23 cellular contexts compared by ENCODE assay signal in genomic region chr14:64792871-64793560, GRCh38.
A peak's percentile ranks its signal among the peaks of the same experiment; 100 is the strongest.
DNase-seq lines count a peak whose midpoint lies in the region; ATAC-seq, FAIRE-seq and TF ChIP-seq lines count a peak whose summit lies in the region.
"Had no signal": no experiment of that assay in that cellular context is flagged by ENCODE, and none has a peak within 500 bp of the region (broad histone marks: within the 10 kb centered on the region; RNA-seq: fewer than 3 reads in every experiment).

No MANE protein-coding gene starts in this region.

- H3K79me2 ChIP-seq in OCI-LY3 (ENCODE audit: low read length) (no peaks in the 10 kb centered on the region), K562 (ENCODE audit: control insufficient read depth, insufficient read depth, low read length) (no peaks in the 10 kb centered on the region), H1 (ENCODE audit: control insufficient read depth in 1 of 2, insufficient read depth in 2 of 2, low read length in 2 of 2) (no peaks in the 10 kb centered on the region)

- intact Hi-C loops in K562 (cut with micrococcal nuclease), result no loop called here
- intact Hi-C loops in upper lobe of right lung (cut with DNase I), result no loop called here

- H2AFZ ChIP-seq in OCI-LY3 (ENCODE audit: low read depth, low read length) (0 out of 2 replicates have a peak overlapping the region, but pooled peaks have one; percentile 18), K562 (ENCODE audit: low read depth, low read length) (no peak overlapping the region), H1 (ENCODE audit: low read length) (no peak overlapping the region)
- H2AFZ ChIP-seq: GM23248 had no signal

- H3K56ac ChIP-seq in H1 (replicated peaks; ENCODE audit: insufficient read length, low read depth, low read length), result no peak overlapping the region

- no peak for ATAC-seq in K562
- ATAC-seq in upper lobe of right lung, result no peak
- ATAC-seq in HG03571 (IDR thresholded peaks at IDR 0.05; ENCODE audit: unreplicated experiment), result no peak
- ATAC-seq: A549, HCT116 had no signal

- POLR2A ChIA-PET in K562 (lab: Yijun Ruan, JAX) (interaction anchor here (0.7 kb wide), 1 partner anchor 29 kb away, joined by 3 read pairs; no protein-coding TSS in a partner anchor), H1 (lab: Charles Lee; ENCODE audit: partially characterized antibody) (no interaction called here)

- CTCF ChIA-PET in K562 (lab: Yijun Ruan, JAX; ENCODE audit: low intra/inter-chr PET ratio) (no interaction called here), H1 (lab: Charles Lee; ENCODE audit: partially characterized antibody) (interaction anchor here (0.7 to 13.2 kb wide), 13 partner anchors 8 to 111 kb away, joined by 3 to 323 read pairs (median 4); no protein-coding TSS in a partner anchor)

- peaks cover 24% of the 10 kb centered on the region for H3K4me1 ChIP-seq in OCI-LY3 (ENCODE audit: low read length)
- no peaks in the 10 kb centered on the region for H3K4me1 ChIP-seq in K562 (replicated peaks in 1 of 2; ENCODE audit: control insufficient read depth in 2 of 2, insufficient read depth in 2 of 2, low read length in 2 of 2)
- peaks cover 0 to 10% (median 1%) of the 10 kb centered on the region in 4 experiments; a peak in 1 of 7 replicates for H3K4me1 ChIP-seq in H1 (replicated peaks in 1 of 4; ENCODE audit: control insufficient read depth in 3 of 4, insufficient read depth in 4 of 4, low read length in 3 of 4)
- H3K4me1 ChIP-seq in upper lobe of right lung, result no peaks in the 10 kb centered on the region
- H3K4me1 ChIP-seq: BLaER1 treated with 17β-estradiol and CSF1 and Interleukin-3, amounts not matched to agents 10 nM and 100 nM had no signal

- no peak overlapping the region for H3K14ac ChIP-seq in H1 (ENCODE audit: insufficient read length)

- no peak for TF ChIP-seq POLR2A in K562 (conservative IDR thresholded peaks at IDR 0.05)
- TF ChIP-seq POLR2A in H1 (IDR thresholded peaks at IDR 0.05; ENCODE audit: control extremely low read depth in 1 of 2, low read depth in 2 of 2, low read length in 2 of 2), result no peak

- no peak overlapping the region; the same call in 1 of the 2 replicates for H3K4me2 ChIP-seq in OCI-LY3 (ENCODE audit: low read length)
- H3K4me2 ChIP-seq in K562 (ENCODE audit: insufficient read depth, low read length), result no peak overlapping the region
- no peak overlapping the region for H3K4me2 ChIP-seq in H1 (ENCODE audit: insufficient read depth in 1 of 2, low read depth in 2 of 2, low read length in 2 of 2)
- H3K4me2 ChIP-seq: A549; BLaER1 treated with 17β-estradiol and CSF1 and Interleukin-3, amounts not matched to agents 10 nM and 100 nM had no signal

- H3K9me3 ChIP-seq in OCI-LY3 (ENCODE audit: insufficient read depth, low read length) (no peaks in the 10 kb centered on the region), K562 (replicated peaks; ENCODE audit: control insufficient read depth, insufficient read depth, low read depth, low read length) (no peaks in the 10 kb centered on the region), H1 (ENCODE audit: insufficient read depth in 2 of 2, low read depth in 1 of 2, low read length in 1 of 2) (no peaks in the 10 kb centered on the region; a peak in 1 of 4 replicates), upper lobe of right lung (no peaks in the 10 kb centered on the region)
- H3K9me3 ChIP-seq: A549; BE2C; BLaER1 treated with 17β-estradiol and CSF1 and Interleukin-3, amounts not matched to agents 10 nM and 100 nM had no signal

- H3K4me3 ChIP-seq in OCI-LY3 (ENCODE audit: low read length) (no peak overlapping the region), K562 (no peak overlapping the region), H1 (ENCODE audit: extremely low read depth in 1 of 4, insufficient read depth in 2 of 4, low read depth in 3 of 4, low read length in 4 of 4) (no peak overlapping the region), upper lobe of right lung (no peak overlapping the region)
- H3K4me3 ChIP-seq: A549; BLaER1 treated with 17β-estradiol and CSF1 and Interleukin-3, amounts not matched to agents 10 nM and 100 nM; GM23248 had no signal

- FAIRE-seq in K562 (lab: Jason Lieb, UNC) (no peak), H1 (lab: Jason Lieb, UNC) (no peak)
- FAIRE-seq: A549, D721Med had no signal

- H3K9ac ChIP-seq in OCI-LY3 (ENCODE audit: low read length), result no peak overlapping the region
- no peak overlapping the region for H3K9ac ChIP-seq in K562 (ENCODE audit: insufficient read depth in 1 of 2, low read depth in 2 of 2, low read length in 2 of 2)
- no peak overlapping the region for H3K9ac ChIP-seq in H1 (replicated peaks in 1 of 4; ENCODE audit: extremely low read depth in 1 of 4, low read depth in 3 of 4, low read length in 3 of 4)
- H3K9ac ChIP-seq: BLaER1 treated with 17β-estradiol and CSF1 and Interleukin-3, amounts not matched to agents 10 nM and 100 nM; GM23248 had no signal

- no peak overlapping the region for H4K8ac ChIP-seq in H1 (ENCODE audit: extremely low read depth, insufficient read depth, low read length)

- no peaks in the 10 kb centered on the region for H3K23me2 ChIP-seq in H1 (ENCODE audit: low read depth, low read length)

- H2BK120ac ChIP-seq in H1 (replicated peaks; ENCODE audit: low read depth, low read length), result no peak overlapping the region

- no peak overlapping the region for H2BK12ac ChIP-seq in H1 (ENCODE audit: low read depth, low read length)

- no peak overlapping the region for H4K5ac ChIP-seq in H1 (ENCODE audit: insufficient read length, low read depth, low read length)

- WGBS in K562 (ENCODE audit: insufficient coverage, low coverage, missing lambda C conversion rate), result 85% methylated on average over 17 of the region's 26 CpGs
- WGBS in H1 (ENCODE audit: extremely low coverage in 1 of 2, insufficient coverage in 1 of 2, insufficient read length in 1 of 2, insufficient replicate concordance in 2 of 2, low coverage in 1 of 2, low lambda C conversion rate in 2 of 2, missing lambda C conversion rate in 1 of 2), 2 experiments, result 95% methylated on average over 22 of the region's 26 CpGs; no CpG with 5 or more reads in 1 of the 2 experiments

- H4K20me1 ChIP-seq in OCI-LY3 (ENCODE audit: insufficient read depth, low read length) (no peaks in the 10 kb centered on the region), K562 (replicated peaks; ENCODE audit: control insufficient read depth, insufficient read depth, low read length) (no peaks in the 10 kb centered on the region), H1 (replicated peaks in 1 of 2; ENCODE audit: control insufficient read depth in 1 of 2, insufficient read depth in 2 of 2, low read length in 2 of 2) (no peaks in the 10 kb centered on the region)
- H4K20me1 ChIP-seq: BLaER1 treated with 17β-estradiol and CSF1 and Interleukin-3, amounts not matched to agents 10 nM and 100 nM had no signal

- in situ Hi-C loops in K562 (cut with MboI), result no loop called here

- H3K9me1 ChIP-seq in K562 (ENCODE audit: control insufficient read depth, insufficient read depth, low read length), result no peaks in the 10 kb centered on the region

- no peak overlapping the region for H3K4ac ChIP-seq in H1 (replicated peaks; ENCODE audit: insufficient read length, low read depth, low read length)

- TF ChIP-seq CTCF in OCI-LY3 (IDR thresholded peaks at IDR 0.05; ENCODE audit: low read depth, low read length) (no peak), K562 (IDR thresholded peaks at IDR 0.05 in 2 of 3, conservative IDR thresholded peaks at IDR 0.05 in 1 of 3; ENCODE audit: insufficient read depth in 2 of 3, low read depth in 1 of 3, low read length in 3 of 3) (no peak), H1 (IDR thresholded peaks at IDR 0.05; ENCODE audit: control extremely low read depth in 1 of 3, insufficient read depth in 1 of 3, low read depth in 1 of 3, low read length in 3 of 3) (no peak), upper lobe of right lung (IDR thresholded peaks at IDR 0.05) (no peak)

- H2BK5ac ChIP-seq in H1 (ENCODE audit: low read depth, low read length), result 0 out of 2 replicates have a peak overlapping the region, but pooled peaks have one; percentile 1

- H2BK20ac ChIP-seq in H1 (ENCODE audit: low read length), result no peak overlapping the region

- TF ChIP-seq RAD21 in K562 (CRISPR knock-in tag; conservative IDR thresholded peaks at IDR 0.05 in 1 of 2, IDR thresholded peaks at IDR 0.05 in 1 of 2) (no peak), H1 (IDR thresholded peaks at IDR 0.05 in 1 of 2, conservative IDR thresholded peaks at IDR 0.05 in 1 of 2; ENCODE audit: low read depth in 2 of 2, low read length in 2 of 2) (no peak)

- H3K23ac ChIP-seq in H1 (ENCODE audit: insufficient read length), result no peak overlapping the region

- H3K27ac ChIP-seq in OCI-LY3 (ENCODE audit: low read length), result no peak overlapping the region
- H3K27ac ChIP-seq in K562 (ENCODE audit: extremely low read depth, low read depth, low read length), result no peak overlapping the region
- no peak overlapping the region for H3K27ac ChIP-seq in H1 (ENCODE audit: low read depth, low read length)
- H3K27ac ChIP-seq in upper lobe of right lung, result no peak overlapping the region
- H3K27ac ChIP-seq: A549; BLaER1 treated with 17β-estradiol and CSF1 and Interleukin-3, amounts not matched to agents 10 nM and 100 nM; GM23248 had no signal

- no peaks in the 10 kb centered on the region for H3K79me1 ChIP-seq in H1 (ENCODE audit: low read depth, low read length)

- no peak overlapping the region for H2AK5ac ChIP-seq in H1 (ENCODE audit: low read depth, low read length)

- TF ChIP-seq EP300 in K562 (IDR thresholded peaks at IDR 0.05; ENCODE audit: low read length) (no peak), H1 (IDR thresholded peaks at IDR 0.05; ENCODE audit: borderline replicate concordance in 1 of 2, low read depth in 2 of 2, low read length in 2 of 2) (no peak)

- H3K27me3 ChIP-seq in OCI-LY3 (ENCODE audit: low read depth, low read length), result no peaks in the 10 kb centered on the region
- H3K27me3 ChIP-seq in K562 (ENCODE audit: control insufficient read depth in 2 of 2, insufficient read depth in 2 of 2, low read length in 2 of 2), result no peaks in the 10 kb centered on the region
- H3K27me3 ChIP-seq in H1 (replicated peaks in 1 of 4; ENCODE audit: control insufficient read depth in 3 of 4, extremely low read depth in 1 of 4, insufficient read depth in 3 of 4, low read length in 3 of 4), result no peaks in the 10 kb centered on the region
- H3K27me3 ChIP-seq in upper lobe of right lung, result no peaks in the 10 kb centered on the region
- H3K27me3 ChIP-seq: BE2C; BLaER1 treated with 17β-estradiol and CSF1 and Interleukin-3, amounts not matched to agents 10 nM and 100 nM had no signal

- DNase-seq in K562 (ENCODE audit: extremely low read depth in 1 of 4, low spot score in 3 of 4) (no peak), H1 (ENCODE audit: low read depth in 1 of 2, low spot score in 2 of 2) (no peak), upper lobe of right lung (peak; percentile 47), NCI-H1105 treated with DMSO at 0.1 percent for 48 hours (lab: John Stamatoyannopoulos, UW) (no peak), Kasumi-1 (lab: John Stamatoyannopoulos, UW) (no peak), KG1 (lab: John Stamatoyannopoulos, UW) (no peak)
- DNase-seq: 8988T; ACHN; AML-193; CD4-positive, alpha-beta T cell; DMS 273 treated with DMSO at 0.1 percent for 48 hours; DMS79; EL; GDM1; GM23248; H9 had no signal

- H3K18ac ChIP-seq in H1 (ENCODE audit: extremely low read depth, low read length), result no peak overlapping the region

- no peak overlapping the region for H4K91ac ChIP-seq in H1 (replicated peaks; ENCODE audit: insufficient read length, low read length)

- TSS peak; percentile 41 for BruUV-seq in K562 (replicated peaks; lab: Mats Ljungman, UMichigan)

- H3K36me3 ChIP-seq in OCI-LY3 (replicated peaks; ENCODE audit: low read depth, low read length) (no peaks in the 10 kb centered on the region), K562 (ENCODE audit: control insufficient read depth, insufficient read depth, low read length) (peaks cover 83% of the 10 kb centered on the region; the same call in 2 of the 3 replicates), H1 (ENCODE audit: control insufficient read depth in 2 of 4, insufficient read depth in 4 of 4, low read length in 3 of 4) (no peaks in the 10 kb centered on the region), upper lobe of right lung (no peaks in the 10 kb centered on the region)
- H3K36me3 ChIP-seq: BE2C; BLaER1 treated with 17β-estradiol and CSF1 and Interleukin-3, amounts not matched to agents 10 nM and 100 nM had no signal

- no peak overlapping the region for H2BK15ac ChIP-seq in H1 (ENCODE audit: low read length)
